8 cellular contexts compared by ENCODE assay signal in the genomic region with DNA sequence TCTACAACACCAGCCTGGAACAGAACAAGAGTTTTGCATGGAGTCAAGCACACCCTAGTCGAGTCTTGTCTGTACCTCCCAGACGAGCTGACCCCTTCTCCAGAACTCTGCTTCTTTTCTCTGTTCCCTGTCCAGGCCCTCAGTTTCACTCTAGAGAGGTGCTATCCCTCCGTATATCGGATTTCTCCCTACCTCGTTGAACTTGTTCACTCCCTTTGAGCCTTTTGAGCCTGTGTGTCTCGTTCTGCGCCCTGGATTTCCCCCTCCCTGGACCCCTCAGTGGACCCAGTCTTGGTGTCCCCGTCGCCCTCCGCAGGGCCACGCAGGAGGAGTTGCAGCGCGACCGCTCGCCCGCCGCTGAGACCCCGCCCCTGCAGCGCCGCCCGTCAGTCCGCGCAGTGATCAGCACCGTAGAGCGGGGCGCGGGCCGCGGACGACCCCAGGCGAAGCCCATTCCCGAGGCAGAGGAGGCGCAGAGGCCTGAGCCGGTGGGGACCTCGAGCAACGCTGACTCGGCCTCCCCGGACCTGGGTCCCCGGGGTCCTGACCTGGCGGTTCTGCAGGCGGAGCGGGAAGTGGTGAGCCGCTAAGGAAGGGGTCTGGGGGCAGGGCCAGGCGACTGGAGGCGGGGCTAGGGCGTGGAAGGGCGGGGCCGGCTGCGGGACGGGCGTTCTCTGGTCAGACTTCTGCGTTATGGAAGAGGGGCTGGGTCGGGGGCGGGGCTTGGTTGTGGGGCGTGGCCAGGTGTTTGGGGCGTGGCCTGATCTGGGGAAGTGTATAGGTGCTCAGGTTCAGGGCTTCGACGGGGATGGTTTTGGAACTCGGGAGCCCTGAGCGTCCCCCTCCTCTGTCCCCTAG. TPM values are rescaled to one million over a fixed set of nuclear protein-coding genes. Genes with fewer than 3 reads are reported as not detected.
DNase-seq lines count a peak whose midpoint lies in the region; ATAC-seq, FAIRE-seq and TF ChIP-seq lines count a peak whose summit lies in the region.

No MANE protein-coding gene starts in this region.

- H3K4ac ChIP-seq in H1 (replicated peaks; ENCODE audit: insufficient read length, low read depth, low read length), result peak overlapping the region; percentile 3

- H3K79me1 ChIP-seq in H1 (ENCODE audit: low read depth, low read length), result no peaks in the 10 kb centered on the region

- peak overlapping the region; percentile 87; the same call in 1 of the 2 replicates for H3K18ac ChIP-seq in H1 (ENCODE audit: extremely low read depth, low read length)

- peak; percentile 66 for ATAC-seq in HG02973 (IDR thresholded peaks at IDR 0.05; ENCODE audit: unreplicated experiment)
- ATAC-seq in HG02763 (IDR thresholded peaks at IDR 0.05; ENCODE audit: unreplicated experiment), result no peak

- no peak overlapping the region for H2BK12ac ChIP-seq in H1 (ENCODE audit: low read depth, low read length)

- TF ChIP-seq EP300 in H1 (IDR thresholded peaks at IDR 0.05; ENCODE audit: borderline replicate concordance in 1 of 2, low read depth in 2 of 2, low read length in 2 of 2), result no peak

- H3K4me3 Mint-ChIP-seq in activated CD4-positive, alpha-beta memory T cell treated with anti-CD3 and anti-CD28 coated beads, Interleukin-2, amount 10 ng/mL, durations not matched to agents 7 days and 5 days, result peak overlapping the region; percentile 77

- POLR2A ChIA-PET in activated CD4-positive, alpha-beta memory T cell treated with anti-CD3 and anti-CD28 coated beads, Interleukin-2, amount 10 ng/mL, durations not matched to agents 7 days and 5 days (lab: Charles Lee), result interaction anchor here (0.9 to 2.2 kb wide), 8 partner anchors 11 to 555 kb away, joined by 3 to 18 read pairs (median 3); a partner anchor contains a TSS
- POLR2A ChIA-PET in H1 (lab: Charles Lee; ENCODE audit: partially characterized antibody), result interaction anchor here (0.6 to 5.1 kb wide), 17 partner anchors 9 to 880 kb away, joined by 3 to 33 read pairs (median 4); a partner anchor contains a TSS

- H3K4me1 ChIP-seq in H1 (replicated peaks in 1 of 4; ENCODE audit: control insufficient read depth in 3 of 4, insufficient read depth in 4 of 4, low read length in 3 of 4) (peaks cover 0 to 19% (median 13%) of the 10 kb centered on the region in 4 experiments; a peak in 6 of 7 replicates), mucosa of rectum (ENCODE audit: control insufficient read depth in 2 of 2, insufficient read depth in 2 of 2, low read length in 2 of 2) (peaks cover 18 to 20% of the 10 kb centered on the region in 2 donors)

- peaks cover 36% of the 10 kb centered on the region for H3K4me1 Mint-ChIP-seq in activated CD4-positive, alpha-beta memory T cell treated with anti-CD3 and anti-CD28 coated beads, Interleukin-2, amount 10 ng/mL, durations not matched to agents 7 days and 5 days

- H3K27ac Mint-ChIP-seq in activated CD4-positive, alpha-beta memory T cell treated with anti-CD3 and anti-CD28 coated beads, Interleukin-2, amount 10 ng/mL, durations not matched to agents 7 days and 5 days, result peak overlapping the region; percentile 84

- no peak overlapping the region for H4K5ac ChIP-seq in H1 (ENCODE audit: insufficient read length, low read depth, low read length)

- H3K4me3 ChIP-seq in GM06990 (replicated peaks; ENCODE audit: low read depth, low read length), result peak overlapping the region; percentile 63
- H3K4me3 ChIP-seq in H1 (ENCODE audit: extremely low read depth in 1 of 4, insufficient read depth in 2 of 4, low read depth in 3 of 4, low read length in 4 of 4), result peak overlapping the region; percentile 52 to 77 (median 62)
- H3K4me3 ChIP-seq in mucosa of rectum (ENCODE audit: low read length in 2 of 2), result peak overlapping the region; percentile 70 to 73

- H3K36me3 Mint-ChIP-seq in activated CD4-positive, alpha-beta memory T cell treated with anti-CD3 and anti-CD28 coated beads, Interleukin-2, amount 10 ng/mL, durations not matched to agents 7 days and 5 days (ENCODE audit: low read depth), result peaks cover 5% of the 10 kb centered on the region

- TF ChIP-seq CTCF in GM06990 (IDR thresholded peaks at IDR 0.05; ENCODE audit: insufficient read depth, low read length, poor library complexity, severe bottlenecking) (no peak), H1 (IDR thresholded peaks at IDR 0.05; ENCODE audit: control extremely low read depth in 1 of 3, insufficient read depth in 1 of 3, low read depth in 1 of 3, low read length in 3 of 3) (no peak)

- TF ChIP-seq POLR2A in H1 (IDR thresholded peaks at IDR 0.05; ENCODE audit: control extremely low read depth in 1 of 2, low read depth in 2 of 2, low read length in 2 of 2), result no peak; a peak in 1 of 3 replicates

- H3K36me3 ChIP-seq in GM06990 (ENCODE audit: control insufficient read depth, insufficient read depth, low read length) (no peaks in the 10 kb centered on the region), H1 (ENCODE audit: control insufficient read depth in 2 of 4, insufficient read depth in 4 of 4, low read length in 3 of 4) (no peaks in the 10 kb centered on the region), mucosa of rectum (ENCODE audit: control insufficient read depth in 2 of 2, insufficient read depth in 2 of 2, low read length in 2 of 2) (no peaks in the 10 kb centered on the region)

- no peaks in the 10 kb centered on the region for H3K9me3 Mint-ChIP-seq in activated CD4-positive, alpha-beta memory T cell treated with anti-CD3 and anti-CD28 coated beads, Interleukin-2, amount 10 ng/mL, durations not matched to agents 7 days and 5 days

- peaks cover 16% of the 10 kb centered on the region for H3K23me2 ChIP-seq in H1 (ENCODE audit: low read depth, low read length)

- H3K9ac ChIP-seq in H1 (replicated peaks in 1 of 4; ENCODE audit: extremely low read depth in 1 of 4, low read depth in 3 of 4, low read length in 3 of 4) (peak overlapping the region in 3 of 4 experiments; percentile 31 to 63 (median 58); a peak in 4 of 7 replicates), mucosa of rectum (ENCODE audit: low read depth in 1 of 2, low read length in 2 of 2) (peak overlapping the region; percentile 78 to 79)

- no peak overlapping the region for H2BK120ac ChIP-seq in H1 (replicated peaks; ENCODE audit: low read depth, low read length)

- H2BK20ac ChIP-seq in H1 (ENCODE audit: low read length), result no peak overlapping the region

- no peaks in the 10 kb centered on the region for H3K9me3 ChIP-seq in H1 (ENCODE audit: insufficient read depth in 2 of 2, low read depth in 1 of 2, low read length in 1 of 2)
- H3K9me3 ChIP-seq in mucosa of rectum (ENCODE audit: control insufficient read depth in 2 of 2, low read length in 2 of 2), result no peaks in the 10 kb centered on the region

- TF ChIP-seq RAD21 in H1 (IDR thresholded peaks at IDR 0.05 in 1 of 2, conservative IDR thresholded peaks at IDR 0.05 in 1 of 2; ENCODE audit: low read depth in 2 of 2, low read length in 2 of 2), result no peak

- FAIRE-seq in H1 (lab: Jason Lieb, UNC), result no peak

- H2AFZ ChIP-seq in H1 (ENCODE audit: low read length), result no peak overlapping the region

- WGBS in H1 (ENCODE audit: extremely low coverage in 1 of 2, insufficient coverage in 1 of 2, insufficient read length in 1 of 2, insufficient replicate concordance in 2 of 2, low coverage in 1 of 2, low lambda C conversion rate in 2 of 2, missing lambda C conversion rate in 1 of 2), 2 experiments, result 1% methylated on average over 53 of the region's 60 CpGs; no CpG with 5 or more reads in 1 of the 2 experiments

- H2BK5ac ChIP-seq in H1 (ENCODE audit: low read depth, low read length), result peak overlapping the region; percentile 97; the same call in 1 of the 2 replicates

- CTCF ChIA-PET in activated CD4-positive, alpha-beta memory T cell treated with anti-CD3 and anti-CD28 coated beads, Interleukin-2, amount 10 ng/mL, durations not matched to agents 7 days and 5 days (lab: Charles Lee), result interaction anchor here (1.1 to 1.6 kb wide), 3 partner anchors 9 to 572 kb away, joined by 3 to 5 read pairs (median 3); a partner anchor contains a TSS
- CTCF ChIA-PET in H1 (lab: Charles Lee; ENCODE audit: partially characterized antibody), result interaction anchor here (0.8 to 1.3 kb wide), 4 partner anchors 13 to 61 kb away, joined by 3 to 5 read pairs (median 3); no protein-coding TSS in a partner anchor

- H4K8ac ChIP-seq in H1 (ENCODE audit: extremely low read depth, insufficient read depth, low read length), result peak overlapping the region; percentile 89; the same call in 1 of the 2 replicates

- H3K56ac ChIP-seq in H1 (replicated peaks; ENCODE audit: insufficient read length, low read depth, low read length), result no peak overlapping the region

- H3K27me3 ChIP-seq in GM06990 (replicated peaks; ENCODE audit: control insufficient read depth, insufficient read depth, low read length) (no peaks in the 10 kb centered on the region; the same call in 1 of the 2 replicates), H1 (replicated peaks in 1 of 4; ENCODE audit: control insufficient read depth in 3 of 4, extremely low read depth in 1 of 4, insufficient read depth in 3 of 4, low read length in 3 of 4) (peaks cover 0 to 13% (median 9%) of the 10 kb centered on the region in 4 experiments; a peak in 5 of 7 replicates), mucosa of rectum (ENCODE audit: control insufficient read depth in 2 of 2, insufficient read depth in 2 of 2, low read length in 2 of 2) (peaks cover 2% of the 10 kb centered on the region in 2 donors)

- peak overlapping the region; percentile 93 to 96 for H3K4me2 ChIP-seq in H1 (ENCODE audit: insufficient read depth in 1 of 2, low read depth in 2 of 2, low read length in 2 of 2)

- no peak overlapping the region for H3K14ac ChIP-seq in H1 (ENCODE audit: insufficient read length)

- peak; percentile 93 for DNase-seq in GM06990 (ENCODE audit: extremely low read depth, insufficient read length)
- DNase-seq in NCI-H748 (lab: John Stamatoyannopoulos, UW; ENCODE audit: unreplicated experiment), result peak; percentile 87
- DNase-seq in activated CD4-positive, alpha-beta memory T cell treated with anti-CD3 and anti-CD28 coated beads, Interleukin-2, amount 10 ng/mL, durations not matched to agents 7 days and 5 days, result peak; percentile 97
- DNase-seq in H1 (ENCODE audit: low read depth in 1 of 2, low spot score in 2 of 2), result peak; percentile 92 to 99
- DNase-seq in stimulated activated CD8-positive, alpha-beta memory T cell treated with anti-CD3 and anti-CD28 coated beads, Interleukin-7, amount 100 ng/mL, for 1 hour (ENCODE audit: low read depth in 2 of 2), result peak; percentile 72 to 82

- no peak overlapping the region for H2AK5ac ChIP-seq in H1 (ENCODE audit: low read depth, low read length)

- H3K27ac ChIP-seq in H1 (ENCODE audit: low read depth, low read length) (no peak overlapping the region), mucosa of rectum (ENCODE audit: low read depth in 2 of 2, low read length in 2 of 2) (peak overlapping the region; percentile 93 to 95)

- no peaks in the 10 kb centered on the region for H3K79me2 ChIP-seq in H1 (ENCODE audit: control insufficient read depth in 1 of 2, insufficient read depth in 2 of 2, low read length in 2 of 2)

- H2BK15ac ChIP-seq in H1 (ENCODE audit: low read length), result peak overlapping the region; percentile 97; the same call in 1 of the 2 replicates

- H3K23ac ChIP-seq in H1 (ENCODE audit: insufficient read length), result no peak overlapping the region

- H4K20me1 ChIP-seq in H1 (replicated peaks in 1 of 2; ENCODE audit: control insufficient read depth in 1 of 2, insufficient read depth in 2 of 2, low read length in 2 of 2), result peaks cover 5 to 14% of the 10 kb centered on the region in 2 experiments

- no peak overlapping the region for H4K91ac ChIP-seq in H1 (replicated peaks; ENCODE audit: insufficient read length, low read length)

- H3K27me3 Mint-ChIP-seq in activated CD4-positive, alpha-beta memory T cell treated with anti-CD3 and anti-CD28 coated beads, Interleukin-2, amount 10 ng/mL, durations not matched to agents 7 days and 5 days, result peaks cover 42% of the 10 kb centered on the region

RNA-seq across cellular contexts. Expression of a gene that starts 5.5 kb away (rescaled TPM):
- 1 to 10 TPM; 6.9 to 7.6 TPM for total RNA-seq in activated CD4-positive, alpha-beta memory T cell treated with anti-CD3 and anti-CD28 coated beads, Interleukin-2, amount 10 ng/mL, durations not matched to agents 7 days and 5 days
- 30.2 and 37.0 TPM in 2 replicates for total RNA-seq in H1 (2021; fragmentation: NEBNext Ultra II Directional; extraction: Animal tissue kit (Norgen Biotek cat#: 25700))
- 19.8 and 33.6 TPM in 2 replicates for polyA plus RNA-seq in H1 (2011; rRNA removed)
- 40.0 TPM for polyA plus RNA-seq in H1 (2011; cell fraction: cytosol; rRNA removed)
- polyA plus RNA-seq in H1 (2011; cell fraction: nucleus; rRNA removed), result 100 TPM
- 33.6 to 63.1 TPM (median 56.4 TPM) in 4 replicates for polyA plus RNA-seq in H1 (2012, experiment 1 of 2)
- 37.3 TPM for polyA plus RNA-seq in H1 (2012, experiment 2 of 2)
- 21.4 TPM for polyA plus RNA-seq in H1 (2013, experiment 1 of 2)
- 19.2 TPM for polyA plus RNA-seq in H1 (2013, experiment 2 of 2)
- polyA minus RNA-seq in H1 (2011; rRNA and poly(A)+ RNA removed), result 21.6 and 24.3 TPM in 2 replicates
- 31.6 TPM for polyA minus RNA-seq in H1 (2011; cell fraction: cytosol; rRNA and poly(A)+ RNA removed)
- 27.3 TPM for polyA minus RNA-seq in H1 (2011; cell fraction: nucleus; rRNA and poly(A)+ RNA removed)

RNA-seq across cellular contexts. Expression of a gene that starts 18.2 kb away (rescaled TPM):
- 10 to 100 TPM; 15.3 to 15.5 TPM for total RNA-seq in activated CD4-positive, alpha-beta memory T cell treated with anti-CD3 and anti-CD28 coated beads, Interleukin-2, amount 10 ng/mL, durations not matched to agents 7 days and 5 days
- 29.4 and 31.5 TPM in 2 replicates for total RNA-seq in H1 (2021; fragmentation: NEBNext Ultra II Directional; extraction: Animal tissue kit (Norgen Biotek cat#: 25700))
- 15.9 and 20.5 TPM in 2 replicates for polyA plus RNA-seq in H1 (2011; rRNA removed)
- 17.2 TPM for polyA plus RNA-seq in H1 (2011; cell fraction: cytosol; rRNA removed)
- 41.2 TPM for polyA plus RNA-seq in H1 (2011; cell fraction: nucleus; rRNA removed)
- polyA plus RNA-seq in H1 (2012, experiment 1 of 2), result 20.1 to 26.0 TPM (median 24.4 TPM) in 4 replicates
- polyA plus RNA-seq in H1 (2012, experiment 2 of 2), result 16.8 TPM
- 15.7 TPM for polyA plus RNA-seq in H1 (2013, experiment 1 of 2)
- polyA plus RNA-seq in H1 (2013, experiment 2 of 2), result 14.9 TPM
- 22.0 and 25.7 TPM in 2 replicates for polyA minus RNA-seq in H1 (2011; rRNA and poly(A)+ RNA removed)
- 18.3 TPM for polyA minus RNA-seq in H1 (2011; cell fraction: cytosol; rRNA and poly(A)+ RNA removed)
- polyA minus RNA-seq in H1 (2011; cell fraction: nucleus; rRNA and poly(A)+ RNA removed), result 27.8 TPM

RNA-seq across cellular contexts. Expression of a gene that starts 36.3 kb away (rescaled TPM):
- 100 to 1,000 TPM; 132 to 134 TPM for total RNA-seq in activated CD4-positive, alpha-beta memory T cell treated with anti-CD3 and anti-CD28 coated beads, Interleukin-2, amount 10 ng/mL, durations not matched to agents 7 days and 5 days
- 71.5 and 88.8 TPM in 2 replicates for total RNA-seq in H1 (2021; fragmentation: NEBNext Ultra II Directional; extraction: Animal tissue kit (Norgen Biotek cat#: 25700))
- polyA plus RNA-seq in H1 (2011; rRNA removed), result 31.7 and 49.5 TPM in 2 replicates
- 56.3 TPM for polyA plus RNA-seq in H1 (2011; cell fraction: cytosol; rRNA removed)
- 230 TPM for polyA plus RNA-seq in H1 (2011; cell fraction: nucleus; rRNA removed)
- polyA plus RNA-seq in H1 (2012, experiment 1 of 2), result 62.6 to 73.1 TPM (median 72.1 TPM) in 4 replicates
- polyA plus RNA-seq in H1 (2012, experiment 2 of 2), result 47.9 TPM
- 59.9 TPM for polyA plus RNA-seq in H1 (2013, experiment 1 of 2)
- 53.5 TPM for polyA plus RNA-seq in H1 (2013, experiment 2 of 2)
- polyA minus RNA-seq in H1 (2011; rRNA and poly(A)+ RNA removed), result 12.3 and 14.2 TPM in 2 replicates
- 25.6 TPM for polyA minus RNA-seq in H1 (2011; cell fraction: cytosol; rRNA and poly(A)+ RNA removed)
- 48.5 TPM for polyA minus RNA-seq in H1 (2011; cell fraction: nucleus; rRNA and poly(A)+ RNA removed)

RNA-seq across cellular contexts. Expression of a gene that starts 43.1 kb away (rescaled TPM):
- under 1 TPM in 1 of 2 experiments, not detected in 1; 0.18 TPM for total RNA-seq in activated CD4-positive, alpha-beta memory T cell treated with anti-CD3 and anti-CD28 coated beads, Interleukin-2, amount 10 ng/mL, durations not matched to agents 7 days and 5 days
- 0.26 TPM in 1 of 2 replicates, not detected in the other for total RNA-seq in H1 (2021; fragmentation: NEBNext Ultra II Directional; extraction: Animal tissue kit (Norgen Biotek cat#: 25700))
- polyA plus RNA-seq in H1 (2011; rRNA removed), result 0.18 and 0.42 TPM in 2 replicates
- polyA plus RNA-seq in H1 (2011; cell fraction: cytosol; rRNA removed), result 0.31 TPM
- 0.98 TPM for polyA plus RNA-seq in H1 (2011; cell fraction: nucleus; rRNA removed)
- 0.50 to 1.2 TPM (median 0.53 TPM) in 4 replicates for polyA plus RNA-seq in H1 (2012, experiment 1 of 2)
- polyA plus RNA-seq in H1 (2012, experiment 2 of 2), result not detected
- polyA plus RNA-seq in H1 (2013, experiment 1 of 2), result 0.18 TPM
- 0.11 TPM for polyA plus RNA-seq in H1 (2013, experiment 2 of 2)
- polyA minus RNA-seq in H1 (2011; rRNA and poly(A)+ RNA removed), result 0.22 and 0.66 TPM in 2 replicates
- polyA minus RNA-seq in H1 (2011; cell fraction: cytosol; rRNA and poly(A)+ RNA removed), result not detected
- 0.40 TPM for polyA minus RNA-seq in H1 (2011; cell fraction: nucleus; rRNA and poly(A)+ RNA removed)
